Comparison of ENCODE assay signal across 8 cellular contexts in genomic region chr1:234987415-234988159, GRCh38.
DNase-seq lines count a peak whose midpoint lies in the region; ATAC-seq and TF ChIP-seq lines count a peak whose summit lies in the region.

No MANE protein-coding gene starts in this region.

- H3K4me1 ChIP-seq in SJCRH30 = peaks cover 33% of the 10 kb centered on the region
- H3K4me1 ChIP-seq in muscle layer of duodenum (ENCODE audit: control insufficient read depth in 1 of 2, insufficient read depth in 2 of 2, low read length in 2 of 2) = peaks cover 23 to 25% of the 10 kb centered on the region in 2 donors

- no peak overlapping the region for H3K4me3 ChIP-seq in GM06990 (replicated peaks; ENCODE audit: low read depth, low read length)
- no peak overlapping the region for H3K4me3 ChIP-seq in SJCRH30
- H3K4me3 ChIP-seq in muscle layer of duodenum (ENCODE audit: low read depth in 1 of 2, low read length in 2 of 2) = peak overlapping the region in 1 of 2 donors; percentile 16

- no peaks in the 10 kb centered on the region for H3K27me3 ChIP-seq in GM06990 (replicated peaks; ENCODE audit: control insufficient read depth, insufficient read depth, low read length)
- no peaks in the 10 kb centered on the region for H3K27me3 ChIP-seq in SJCRH30
- no peaks in the 10 kb centered on the region for H3K27me3 ChIP-seq in muscle layer of duodenum (ENCODE audit: low read depth, low read length)

- ATAC-seq in HG03571 (IDR thresholded peaks at IDR 0.05; ENCODE audit: unreplicated experiment) = no peak

- H3K27ac ChIP-seq in SJCRH30 (peak overlapping the region; percentile 63), muscle layer of duodenum (ENCODE audit: low read length) (peak overlapping the region; percentile 84)

- no peaks in the 10 kb centered on the region for H3K9me3 ChIP-seq in SJCRH30 (replicated peaks)
- H3K9me3 ChIP-seq in muscle layer of duodenum (ENCODE audit: control insufficient read depth in 1 of 2, low read length in 2 of 2) = no peaks in the 10 kb centered on the region

- no peaks in the 10 kb centered on the region for H3K36me3 ChIP-seq in GM06990 (ENCODE audit: control insufficient read depth, insufficient read depth, low read length)
- no peaks in the 10 kb centered on the region for H3K36me3 ChIP-seq in SJCRH30
- peaks cover 0 to 4% of the 10 kb centered on the region in 2 donors for H3K36me3 ChIP-seq in muscle layer of duodenum (ENCODE audit: control insufficient read depth in 1 of 2, insufficient read depth in 2 of 2, low read length in 2 of 2)

- peak; percentile 68 for DNase-seq in GM06990 (ENCODE audit: extremely low read depth, insufficient read length)
- DNase-seq in GOT3 (lab: John Stamatoyannopoulos, UW) = peak; percentile 36
- peak; percentile 81 for DNase-seq in SJCRH30
- peak; percentile 28 for DNase-seq in epidermal melanocyte (ENCODE audit: insufficient read length, low spot score)
- DNase-seq in OCI-M2 (lab: John Stamatoyannopoulos, UW; ENCODE audit: unreplicated experiment) = no peak
- no peak for DNase-seq in SIG-M5 treated with dmso at 0.1 percent for 504 hours (lab: John Stamatoyannopoulos, UW; ENCODE audit: unreplicated experiment)

- TF ChIP-seq CTCF in GM06990 (IDR thresholded peaks at IDR 0.05; ENCODE audit: insufficient read depth, low read length, poor library complexity, severe bottlenecking) = no peak

Comparison
In these comparisons a context has a peak if more than half of its experiments do, and no peak if none do; other contexts are left out.
1. DNase-seq: peak in GM06990 (single experiment), GOT3 (single experiment), SJCRH30 (2 of 2) and epidermal melanocyte (single experiment); none in OCI-M2 (single experiment) and SIG-M5 treated with dmso at 0.1 percent for 504 hours (single experiment).